In the genomic region with DNA sequence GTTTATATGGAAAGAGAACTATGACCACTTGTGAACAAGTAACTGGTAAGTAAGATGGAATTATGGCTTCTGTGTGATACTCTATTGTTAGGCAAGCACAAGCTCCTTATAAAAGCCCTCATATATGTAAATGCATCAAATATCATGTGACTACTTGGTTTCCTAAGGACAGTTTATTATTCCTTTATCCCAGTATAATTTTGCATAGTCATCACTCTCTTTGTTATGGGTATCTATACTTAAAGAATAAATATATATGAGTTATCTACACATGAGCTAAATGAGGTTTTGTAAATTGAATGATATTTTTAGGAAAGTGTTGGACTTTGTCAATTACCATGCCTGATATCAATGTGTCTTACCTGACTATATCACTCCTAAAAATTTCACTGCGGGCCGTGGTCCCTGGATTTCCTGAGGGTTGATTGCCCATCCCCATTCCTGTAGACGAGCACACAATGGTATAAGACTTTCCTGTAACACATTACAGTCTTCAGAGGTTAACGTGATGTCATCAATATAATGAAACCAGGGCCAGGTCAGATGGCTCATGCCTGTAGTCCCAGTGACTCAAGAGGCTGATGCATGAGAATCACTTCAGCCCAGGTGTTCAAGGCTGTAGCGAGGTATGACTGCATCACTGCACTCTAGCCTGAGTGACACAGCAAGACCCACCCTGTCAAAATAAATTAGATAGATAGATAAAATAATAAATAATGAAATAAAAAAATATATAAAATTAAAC, we compare ENCODE assay signal across 22 cellular contexts. TPM values are rescaled to one million over a fixed set of nuclear protein-coding genes. Genes with fewer than 3 reads are reported as not detected.
DNase-seq lines count a peak whose midpoint lies in the region; ATAC-seq, FAIRE-seq and TF ChIP-seq lines count a peak whose summit lies in the region.
"Had no signal": no experiment of that assay in that cellular context is flagged by ENCODE, and none has a peak within 500 bp of the region (broad histone marks: within the 10 kb centered on the region; RNA-seq: fewer than 3 reads in every experiment).

No MANE protein-coding gene starts in this region.

- CTCF ChIA-PET in activated CD4-positive, alpha-beta T cell treated with anti-CD3 and anti-CD28 coated beads for 36 hours (lab: Charles Lee), result interaction anchor here (0.7 to 1.4 kb wide), 5 partner anchors 26 to 426 kb away, joined by 3 to 6 read pairs (median 3); partner anchors contain the start of gene ZNF491
- CTCF ChIA-PET in A549 (lab: Yijun Ruan, JAX), result no interaction called here

- H3K27ac Mint-ChIP-seq in activated CD4-positive, alpha-beta T cell treated with anti-CD3 and anti-CD28 coated beads for 36 hours, result no peak overlapping the region

- H2BK120ac ChIP-seq in trophoblast cell (ENCODE audit: insufficient read depth, low read length, poor library complexity), result no peak overlapping the region

- no peak overlapping the region for H3K18ac ChIP-seq in trophoblast cell (ENCODE audit: low read length)

- H2AFZ ChIP-seq in trophoblast cell (ENCODE audit: insufficient read depth, low read length, poor library complexity), result no peak overlapping the region
- H2AFZ ChIP-seq in MM.1S (ENCODE audit: low read length), result no peak overlapping the region

- TF ChIP-seq CTCF in A549 (IDR thresholded peaks at IDR 0.05), result no peak
- no peak for TF ChIP-seq CTCF in MM.1S (IDR thresholded peaks at IDR 0.05; ENCODE audit: low read length)

- no peaks in the 10 kb centered on the region for H3K79me2 ChIP-seq in trophoblast cell (ENCODE audit: control insufficient read depth, insufficient read depth, low read length, poor library complexity)
- H3K79me2 ChIP-seq in MM.1S (ENCODE audit: low read length), result no peaks in the 10 kb centered on the region

- no peak for FAIRE-seq in A549 (lab: Jason Lieb, UNC)
- FAIRE-seq: G401.6, GM12891, GM19239 had no signal

- H3K4ac ChIP-seq in trophoblast cell (ENCODE audit: low read depth, low read length), result no peak overlapping the region

- ATAC-seq in activated CD4-positive, alpha-beta T cell treated with anti-CD3 and anti-CD28 coated beads for 36 hours, result peak; percentile 33
- no peak for ATAC-seq in A549

- POLR2A ChIA-PET in activated CD4-positive, alpha-beta T cell treated with anti-CD3 and anti-CD28 coated beads for 36 hours (lab: Charles Lee), result interaction anchor here (0.6 kb wide), 1 partner anchor 94 kb away, joined by 7 read pairs; no protein-coding TSS in a partner anchor
- POLR2A ChIA-PET in A549 (lab: Yijun Ruan, JAX), result no interaction called here

- H4K8ac ChIP-seq in trophoblast cell (ENCODE audit: low read depth, low read length), result no peak overlapping the region

- H4K91ac ChIP-seq in trophoblast cell (ENCODE audit: low read depth, low read length), result no peak overlapping the region

- no peak overlapping the region for H3K14ac ChIP-seq in trophoblast cell (ENCODE audit: low read length)

- no peaks in the 10 kb centered on the region for H4K20me1 ChIP-seq in MM.1S (ENCODE audit: insufficient read depth, low read length)
- H4K20me1 ChIP-seq: BLaER1 treated with 17β-estradiol and CSF1 and Interleukin-3, amounts not matched to agents 10 nM and 100 nM had no signal

- no peaks in the 10 kb centered on the region for H3K9me2 ChIP-seq in MM.1S (replicated peaks; ENCODE audit: insufficient read depth, low read length)

- WGBS in A549 (ENCODE audit: missing lambda C conversion rate), result 9% methylated on average over 5 of the region's 5 CpGs
- no CpG with 5 or more reads among the region's 5 CpGs for WGBS in trophoblast cell (ENCODE audit: extremely low coverage, insufficient coverage, insufficient read length)

- H3K27me3 ChIP-seq in trophoblast cell (ENCODE audit: insufficient read depth, low read length), result no peaks in the 10 kb centered on the region
- no peaks in the 10 kb centered on the region for H3K27me3 ChIP-seq in MM.1S (replicated peaks; ENCODE audit: insufficient read depth, low read length)
- H3K27me3 ChIP-seq: BLaER1 treated with 17β-estradiol and CSF1 and Interleukin-3, amounts not matched to agents 10 nM and 100 nM had no signal

- H3K4me2 ChIP-seq in A549 (no peak overlapping the region), trophoblast cell (ENCODE audit: low read length) (no peak overlapping the region), MM.1S (ENCODE audit: low read depth, low read length) (no peak overlapping the region)
- H3K4me2 ChIP-seq: BLaER1 treated with 17β-estradiol and CSF1 and Interleukin-3, amounts not matched to agents 10 nM and 100 nM had no signal

- TF ChIP-seq RAD21 in A549 (conservative IDR thresholded peaks at IDR 0.05 in 1 of 2, IDR thresholded peaks at IDR 0.05 in 1 of 2), result no peak

- H3F3A ChIP-seq in MM.1S (ENCODE audit: insufficient read depth, low read length), result no peaks in the 10 kb centered on the region

- TF ChIP-seq EP300 in A549 (IDR thresholded peaks at IDR 0.05), result no peak

- H3K9ac ChIP-seq in trophoblast cell (ENCODE audit: low read length) (no peak overlapping the region), MM.1S (ENCODE audit: low read length) (no peak overlapping the region)
- H3K9ac ChIP-seq: BLaER1 treated with 17β-estradiol and CSF1 and Interleukin-3, amounts not matched to agents 10 nM and 100 nM had no signal

- no peaks in the 10 kb centered on the region for H3K4me1 Mint-ChIP-seq in activated CD4-positive, alpha-beta T cell treated with anti-CD3 and anti-CD28 coated beads for 36 hours
- H3K4me1 Mint-ChIP-seq: CD4-positive, CD25-positive, alpha-beta regulatory T cell had no signal

- H2BK12ac ChIP-seq in trophoblast cell (ENCODE audit: low read length), result no peak overlapping the region

- DNase-seq in activated CD4-positive, alpha-beta T cell treated with anti-CD3 and anti-CD28 coated beads for 36 hours, result no peak
- DNase-seq in activated CD4-positive, alpha-beta T cell treated with anti-CD3 and anti-CD28 coated beads for 4 hours, result no peak
- DNase-seq in A549 (ENCODE audit: low read depth in 1 of 2, low spot score in 1 of 2), result no peak
- DNase-seq in RKO (ENCODE audit: low spot score), result peak; percentile 67
- peak in 1 of 2 donors; percentile 22 for DNase-seq in trophoblast cell
- DNase-seq in MM.1S, result no peak
- DNase-seq in epidermal melanocyte (ENCODE audit: insufficient read length, low spot score), result no peak
- DNase-seq: 8988T; ACHN; Calu3; CD4-positive, CD25-positive, alpha-beta regulatory T cell; DMS 273 treated with DMSO at 0.1 percent for 48 hours; DMS79 treated with DMSO at 0.1 percent for 48 hours; EL; HCEC 1CT; KG1 had no signal

- no peaks in the 10 kb centered on the region for H3K4me1 ChIP-seq in A549
- no peaks in the 10 kb centered on the region for H3K4me1 ChIP-seq in trophoblast cell (ENCODE audit: control insufficient read depth in 1 of 2, insufficient read depth in 2 of 2, low read length in 2 of 2)
- H3K4me1 ChIP-seq in MM.1S (ENCODE audit: low read length), result no peaks in the 10 kb centered on the region
- H3K4me1 ChIP-seq: BLaER1 treated with 17β-estradiol and CSF1 and Interleukin-3, amounts not matched to agents 10 nM and 100 nM had no signal

- H3K4me3 Mint-ChIP-seq in activated CD4-positive, alpha-beta T cell treated with anti-CD3 and anti-CD28 coated beads for 36 hours, result no peak overlapping the region
- H3K4me3 Mint-ChIP-seq: CD4-positive, CD25-positive, alpha-beta regulatory T cell had no signal

- H3K4me3 ChIP-seq in A549, result no peak overlapping the region
- H3K4me3 ChIP-seq in trophoblast cell (ENCODE audit: low read depth, low read length), result peak overlapping the region; percentile 37
- H3K4me3 ChIP-seq in MM.1S (ENCODE audit: low read length), result no peak overlapping the region
- H3K4me3 ChIP-seq: BLaER1 treated with 17β-estradiol and CSF1 and Interleukin-3, amounts not matched to agents 10 nM and 100 nM had no signal

- no peak overlapping the region for H3K27ac ChIP-seq in A549
- H3K27ac ChIP-seq in trophoblast cell (ENCODE audit: low read depth, low read length), result no peak overlapping the region
- no peak overlapping the region for H3K27ac ChIP-seq in MM.1S (ENCODE audit: low read length)
- H3K27ac ChIP-seq: BLaER1 treated with 17β-estradiol and CSF1 and Interleukin-3, amounts not matched to agents 10 nM and 100 nM; HL-60 had no signal

- no peaks in the 10 kb centered on the region for H3K27me3 Mint-ChIP-seq in activated CD4-positive, alpha-beta T cell treated with anti-CD3 and anti-CD28 coated beads for 36 hours
- H3K27me3 Mint-ChIP-seq: CD4-positive, CD25-positive, alpha-beta regulatory T cell had no signal

- H3K23ac ChIP-seq in trophoblast cell (ENCODE audit: low read length), result no peak overlapping the region

- H3K36me3 ChIP-seq in trophoblast cell (ENCODE audit: control insufficient read depth in 1 of 2, insufficient read depth in 2 of 2, low read length in 2 of 2) (no peaks in the 10 kb centered on the region), MM.1S (replicated peaks; ENCODE audit: insufficient read depth, low read length) (no peaks in the 10 kb centered on the region)

- peaks cover 14% of the 10 kb centered on the region for H3K9me3 Mint-ChIP-seq in activated CD4-positive, alpha-beta T cell treated with anti-CD3 and anti-CD28 coated beads for 36 hours (ENCODE audit: low read depth)

- H4K12ac ChIP-seq in trophoblast cell (ENCODE audit: low read depth, low read length), result no peak overlapping the region

- no peaks in the 10 kb centered on the region for H3K79me1 ChIP-seq in trophoblast cell (ENCODE audit: low read length)

- peaks cover 16% of the 10 kb centered on the region for H3K36me3 Mint-ChIP-seq in activated CD4-positive, alpha-beta T cell treated with anti-CD3 and anti-CD28 coated beads for 36 hours (ENCODE audit: low read depth)
- H3K36me3 Mint-ChIP-seq: CD4-positive, CD25-positive, alpha-beta regulatory T cell had no signal

- H3K9me3 ChIP-seq in A549 (0 out of 3 replicates have a peak, but pooled peaks cover 7% of the 10 kb centered on the region), trophoblast cell (ENCODE audit: insufficient read depth, low read depth, low read length) (peaks cover 3% of the 10 kb centered on the region), MM.1S (replicated peaks; ENCODE audit: insufficient read depth, low read length) (no peaks in the 10 kb centered on the region)

- no peak overlapping the region for H2AK5ac ChIP-seq in trophoblast cell (ENCODE audit: low read length)

- intact Hi-C loops in activated CD4-positive, alpha-beta T cell treated with anti-CD3 and anti-CD28 coated beads for 36 hours (cut with DNase I, micrococcal nuclease), result no loop called here

- TF ChIP-seq POLR2A in A549 (IDR thresholded peaks at IDR 0.05; ENCODE audit: low read length), result no peak

- no peak overlapping the region for H2BK5ac ChIP-seq in trophoblast cell (ENCODE audit: low read depth, low read length, poor library complexity)

RNA-seq across cellular contexts. Expression of gene ZNF844, which starts 20.7 kb away (rescaled TPM):
- 1 to 10 TPM; 4.4 to 5.5 TPM for total RNA-seq in activated CD4-positive, alpha-beta T cell treated with anti-CD3 and anti-CD28 coated beads for 36 hours
- not detected in 2 replicates for polyA plus RNA-seq in A549 (2011; rRNA removed)
- polyA plus RNA-seq in A549 (2012; cell fraction: cytosol; rRNA removed), result not detected in 2 replicates
- not detected in 2 replicates for polyA plus RNA-seq in A549 (2012; cell fraction: nucleus; rRNA removed)
- not detected in 3 replicates for polyA plus RNA-seq in A549 (2017; fragmentation: RNase III; extraction: RNeasy Plus Mini Kit Qiagen cat#74134 plus additional on column Dnase treatment)
- not detected in 2 replicates for polyA minus RNA-seq in A549 (2011; rRNA and poly(A)+ RNA removed)
- polyA plus RNA-seq in trophoblast cell (2013), result 1.5 TPM in 2 replicates
- total RNA-seq: Calu3, H4 had no signal

RNA-seq across cellular contexts. Expression of gene ZNF878, which starts 32.5 kb away (rescaled TPM):
- total RNA-seq in activated CD4-positive, alpha-beta T cell treated with anti-CD3 and anti-CD28 coated beads for 36 hours, result 1 to 10 TPM; 1.1 TPM
- polyA plus RNA-seq in A549 (2011; rRNA removed) (not detected in 2 replicates), A549 (2017; fragmentation: RNase III; extraction: RNeasy Plus Mini Kit Qiagen cat#74134 plus additional on column Dnase treatment) (not detected in 3 replicates)
- not detected in 2 replicates for polyA plus RNA-seq in A549 (2012; cell fraction: cytosol; rRNA removed)
- not detected in 2 replicates for polyA plus RNA-seq in A549 (2012; cell fraction: nucleus; rRNA removed)
- polyA minus RNA-seq in A549 (2011; rRNA and poly(A)+ RNA removed), result not detected in 2 replicates
- 0.57 and 0.68 TPM in 2 replicates for polyA plus RNA-seq in trophoblast cell (2013)
- total RNA-seq: CD4-positive, CD25-positive, alpha-beta regulatory T cell had no signal

RNA-seq across cellular contexts. Expression of gene ZNF433, which starts 49.8 kb away (rescaled TPM):
- 1 to 10 TPM; 1.2 to 1.5 TPM for total RNA-seq in activated CD4-positive, alpha-beta T cell treated with anti-CD3 and anti-CD28 coated beads for 36 hours
- polyA plus RNA-seq in A549 (2011; rRNA removed), result not detected in 2 replicates
- polyA plus RNA-seq in A549 (2012; cell fraction: cytosol; rRNA removed), result not detected in 2 replicates
- polyA plus RNA-seq in A549 (2012; cell fraction: nucleus; rRNA removed), result not detected in 2 replicates
- not detected in 3 replicates for polyA plus RNA-seq in A549 (2017; fragmentation: RNase III; extraction: RNeasy Plus Mini Kit Qiagen cat#74134 plus additional on column Dnase treatment)
- polyA minus RNA-seq in A549 (2011; rRNA and poly(A)+ RNA removed), result not detected in 2 replicates
- 5.0 and 5.5 TPM in 2 replicates for polyA plus RNA-seq in trophoblast cell (2013)

RNA-seq across cellular contexts. Expression of gene ZNF20, which starts 54.9 kb away (rescaled TPM):
- total RNA-seq in activated CD4-positive, alpha-beta T cell treated with anti-CD3 and anti-CD28 coated beads for 36 hours, result 1 to 10 TPM; 3.2 to 3.3 TPM
- 0.34 and 0.46 TPM in 2 replicates for polyA plus RNA-seq in A549 (2011; rRNA removed)
- polyA plus RNA-seq in A549 (2012; cell fraction: cytosol; rRNA removed), result 0.03 and 0.04 TPM in 2 replicates
- 0.13 TPM in 1 of 2 replicates, not detected in the other for polyA plus RNA-seq in A549 (2012; cell fraction: nucleus; rRNA removed)
- polyA plus RNA-seq in A549 (2017; fragmentation: RNase III; extraction: RNeasy Plus Mini Kit Qiagen cat#74134 plus additional on column Dnase treatment), result 0.20 to 0.41 TPM (median 0.37 TPM) in 3 replicates
- 0.34 and 0.62 TPM in 2 replicates for polyA minus RNA-seq in A549 (2011; rRNA and poly(A)+ RNA removed)
- 4.3 and 4.7 TPM in 2 replicates for polyA plus RNA-seq in trophoblast cell (2013)
